Comparison of ENCODE assay signal across 15 cellular contexts in genomic region chr6:135866445-135867143, GRCh38.
"Had no signal": no experiment of that assay in that cellular context is flagged by ENCODE, and none has a peak within 500 bp of the region (broad histone marks: within the 10 kb centered on the region; RNA-seq: fewer than 3 reads in every experiment).

No MANE protein-coding gene starts in this region.

- H3K4me3 ChIP-seq: adrenal gland, colonic mucosa had no signal

- H3K9ac ChIP-seq: SK-N-SH had no signal

- H3K9me2 ChIP-seq: SK-N-SH had no signal

- DNase-seq: activated B cell treated with CpG ODN at 0.5 μM for 24 hours; activated CD4-positive, alpha-beta T cell treated with anti-CD3 and anti-CD28 coated beads, Interleukin-2, amount 10 ng/mL, durations not matched to agents 7 days and 5 days; activated naive CD4-positive, alpha-beta T cell treated with anti-CD3 and anti-CD28 coated beads, Interleukin-2, amount 10 ng/mL, durations not matched to agents 7 days and 5 days; activated T-cell treated with anti-CD3 and anti-CD28 coated beads for 4 hours; adrenal gland; caudate nucleus; colonic mucosa; effector memory CD4-positive, alpha-beta T cell; occipital lobe; SK-N-SH; stimulated activated CD4-positive, alpha-beta T cell treated with anti-CD3 and anti-CD28 coated beads, Interleukin-2, amount 100 ng/mL, for 24 hours; stimulated activated naive B cell treated with anti-CD40 and anti-IgM and Interleukin-4, amounts not matched to agents 10 μg/mL and 1 μg/mL and 100 μg/mL, for 72 hours; substantia nigra; T-helper 1 cell; trophoblast cell had no signal

- H3K27me3 ChIP-seq: adrenal gland, colonic mucosa had no signal

- H3K9me3 ChIP-seq: colonic mucosa, SK-N-SH had no signal

- H3K4me2 ChIP-seq: SK-N-SH had no signal

- ATAC-seq: stimulated activated naive B cell treated with anti-CD40 and anti-IgM and Interleukin-4, amounts not matched to agents 10 μg/mL and 1 μg/mL and 100 μg/mL, for 72 hours had no signal

- H3K36me3 ChIP-seq: adrenal gland, colonic mucosa had no signal

- H3K27ac ChIP-seq: adrenal gland, colonic mucosa had no signal

- H3K4me1 ChIP-seq: adrenal gland, colonic mucosa had no signal
